Comparison of ENCODE assay signal across 26 cellular contexts in the genomic region with DNA sequence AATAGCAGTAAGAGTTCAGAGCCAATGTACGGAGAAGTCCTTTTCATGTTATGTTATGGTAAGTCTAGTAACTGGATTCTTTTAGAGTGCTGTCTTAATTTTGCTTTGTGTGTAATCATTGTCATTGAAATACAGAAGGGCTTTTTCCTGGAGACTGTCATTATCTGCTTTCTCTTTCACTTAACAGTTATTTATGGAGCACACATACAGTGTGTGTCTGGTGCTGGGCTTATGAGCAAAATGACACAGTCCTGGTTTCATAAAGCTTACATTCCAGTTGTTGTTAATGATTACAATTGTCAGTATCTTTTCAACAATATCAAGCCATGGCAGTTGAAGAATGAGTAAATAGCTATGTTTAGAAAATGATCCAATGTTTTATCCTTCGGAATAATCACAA.
DNase-seq lines count a peak whose midpoint lies in the region; ATAC-seq and TF ChIP-seq lines count a peak whose summit lies in the region.
"Had no signal": no experiment of that assay in that cellular context is flagged by ENCODE, and none has a peak within 500 bp of the region (broad histone marks: within the 10 kb centered on the region; RNA-seq: fewer than 3 reads in every experiment).

No MANE protein-coding gene starts in this region.

- H3K9me3 ChIP-seq in MM.1S (replicated peaks; ENCODE audit: insufficient read depth, low read length): no peaks in the 10 kb centered on the region
- H3K9me3 ChIP-seq: neutrophil, spleen, stomach had no signal

- no peaks in the 10 kb centered on the region for H4K20me1 ChIP-seq in MM.1S (ENCODE audit: insufficient read depth, low read length)

- H3K4me3 ChIP-seq in MM.1S (ENCODE audit: low read length): no peak overlapping the region
- H3K4me3 ChIP-seq: adrenal gland, spleen, stomach had no signal

- no peak overlapping the region for H2AFZ ChIP-seq in MM.1S (ENCODE audit: low read length)

- ATAC-seq in GM18868 (IDR thresholded peaks at IDR 0.05; ENCODE audit: unreplicated experiment) (peak; percentile 59), HG02642 (IDR thresholded peaks at IDR 0.05; ENCODE audit: poor library complexity, unreplicated experiment) (peak; percentile 55), HG03457 (IDR thresholded peaks at IDR 0.05; ENCODE audit: unreplicated experiment) (no peak)
- ATAC-seq: PC-3 had no signal

- peaks cover 6% of the 10 kb centered on the region; the same call in 1 of the 2 replicates for H3K4me1 ChIP-seq in MM.1S (ENCODE audit: low read length)
- H3K4me1 ChIP-seq: adrenal gland, spleen, stomach had no signal

- H3K27ac ChIP-seq in MM.1S (ENCODE audit: low read length): no peak overlapping the region
- H3K27ac ChIP-seq: adrenal gland, KMS-11, neutrophil, spleen, stomach, WERI-Rb-1 had no signal

- H3K9me2 ChIP-seq in MM.1S (replicated peaks; ENCODE audit: insufficient read depth, low read length): no peaks in the 10 kb centered on the region

- H3K79me2 ChIP-seq in MM.1S (ENCODE audit: low read length): no peaks in the 10 kb centered on the region

- peak; percentile 45 for DNase-seq in MM.1S
- DNase-seq in kidney tubule cell (ENCODE audit: low spot score): peak; percentile 2
- DNase-seq in NCI-H526 treated with DMSO at 0.1 percent for 48 hours (lab: John Stamatoyannopoulos, UW): no peak
- no peak for DNase-seq in SW 1271 (lab: John Stamatoyannopoulos, UW)
- DNase-seq: activated gamma-delta T cell treated with Interleukin-2 at 50 U/mL for 16 hours; adrenal gland; CD4-positive, alpha-beta memory T cell; cortex of kidney; DMS153; GF-D8; head of caudate nucleus; NCI-H1092; NCI-H2029; NCI-H524 treated with DMSO at 0.1 percent for 48 hours; PC-3; SHP77 treated with DMSO at 0.1 percent for 48 hours; spleen; stimulated activated CD4-positive, alpha-beta T cell treated with anti-CD3 and anti-CD28 coated beads, Interleukin-4, amount 100 ng/mL, for 4 hours; stomach; trophoblast cell; WERI-Rb-1 had no signal

- no peaks in the 10 kb centered on the region for H3K36me3 ChIP-seq in MM.1S (replicated peaks; ENCODE audit: insufficient read depth, low read length)
- H3K36me3 ChIP-seq: adrenal gland, neutrophil, spleen, stomach, WERI-Rb-1 had no signal

- no peaks in the 10 kb centered on the region for H3F3A ChIP-seq in MM.1S (ENCODE audit: insufficient read depth, low read length)

- no peak overlapping the region for H3K4me2 ChIP-seq in MM.1S (ENCODE audit: low read depth, low read length)
- H3K4me2 ChIP-seq: KMS-11 had no signal

- H3K27me3 ChIP-seq in MM.1S (replicated peaks; ENCODE audit: insufficient read depth, low read length): no peaks in the 10 kb centered on the region
- H3K27me3 ChIP-seq: adrenal gland, neutrophil, spleen, stomach had no signal

- no peak for TF ChIP-seq CTCF in MM.1S (IDR thresholded peaks at IDR 0.05; ENCODE audit: low read length)

- H3K9ac ChIP-seq in MM.1S (ENCODE audit: low read length): no peak overlapping the region
- H3K9ac ChIP-seq: KMS-11 had no signal

Comparison
In these comparisons a context has a peak if more than half of its experiments do, and no peak if none do; other contexts are left out.
1. DNase-seq: peak in MM.1S (single experiment) and kidney tubule cell (single experiment); none in NCI-H526 treated with DMSO at 0.1 percent for 48 hours (single experiment) and SW 1271 (0 of 2).